25 cellular contexts compared by ENCODE assay signal in genomic region chr10:43952760-43953159, GRCh38.
"Had no signal": no experiment of that assay in that cellular context is flagged by ENCODE, and none has a peak within 500 bp of the region (broad histone marks: within the 10 kb centered on the region; RNA-seq: fewer than 3 reads in every experiment).

No MANE protein-coding gene starts in this region.

- H3K4me3 Mint-ChIP-seq: immature natural killer cell; natural killer cell treated with Interleukin-12 subunit alpha and Interleukin-12 subunit beta and Interleukin-15 and Interleukin-18, amount 100 ng/mL, for 72 hours; neural progenitor cell had no signal

- H3K27ac ChIP-seq: colonic mucosa, epithelial cell of prostate, esophagus squamous epithelium, gastroesophageal sphincter, left ventricle myocardium inferior, lower lobe of right lung, neural progenitor cell, pancreas, uterus had no signal

- H3K36me3 ChIP-seq: colonic mucosa, esophagus squamous epithelium, gastroesophageal sphincter, left ventricle myocardium inferior, lower lobe of right lung, neural progenitor cell, pancreas, uterus had no signal

- DNase-seq: colonic mucosa; effector memory CD4-positive, alpha-beta T cell; esophagus squamous epithelium; foreskin fibroblast; glutamatergic neuron; immature natural killer cell; kidney; left cardiac atrium; left ventricle myocardium inferior; lower lobe of right lung; mesenchymal stem cell; midbrain; nucleus accumbens; pancreas; right cardiac atrium; stimulated activated CD4-positive, alpha-beta T cell treated with anti-CD3 and anti-CD28 coated beads, Interleukin-2, amount 100 ng/mL, for 48 hours; stimulated activated naive CD4-positive, alpha-beta T cell treated with Interleukin-2 at 50 U/mL for 16 hours; trophoblast cell; uterus had no signal

- H3K4me3 ChIP-seq: colonic mucosa, esophagus squamous epithelium, gastroesophageal sphincter, left ventricle myocardium inferior, lower lobe of right lung, neural progenitor cell, pancreas, smooth muscle cell, uterus had no signal

- H3K9ac ChIP-seq: neural progenitor cell had no signal

- H3K36me3 Mint-ChIP-seq: immature natural killer cell, neural progenitor cell had no signal

- H3K4me1 ChIP-seq: colonic mucosa, esophagus squamous epithelium, gastroesophageal sphincter, left ventricle myocardium inferior, lower lobe of right lung, neural progenitor cell, pancreas, uterus had no signal

- H3K27ac Mint-ChIP-seq: immature natural killer cell; natural killer cell treated with Interleukin-12 subunit alpha and Interleukin-12 subunit beta and Interleukin-15 and Interleukin-18, amount 100 ng/mL, for 72 hours; neural progenitor cell; progenitor cell of endocrine pancreas had no signal

- H2AFZ ChIP-seq: neural progenitor cell had no signal

- H3K9me3 Mint-ChIP-seq: natural killer cell treated with Interleukin-12 subunit alpha and Interleukin-12 subunit beta and Interleukin-15 and Interleukin-18, amount 100 ng/mL, for 72 hours; neural progenitor cell had no signal

- H3K4me2 ChIP-seq: neural progenitor cell, smooth muscle cell had no signal

- H3K9me3 ChIP-seq: colonic mucosa, esophagus squamous epithelium, left ventricle myocardium inferior, lower lobe of right lung, pancreas, uterus had no signal

- ATAC-seq: gastroesophageal sphincter; left cardiac atrium; lower lobe of right lung; natural killer cell treated with Interleukin-12 subunit alpha and Interleukin-12 subunit beta and Interleukin-15 and Interleukin-18, amount 100 ng/mL, for 72 hours; pancreas; right cardiac atrium had no signal

- H3K4me1 Mint-ChIP-seq: immature natural killer cell, neural progenitor cell had no signal

- H3K27me3 ChIP-seq: colonic mucosa, esophagus squamous epithelium, gastroesophageal sphincter, neural progenitor cell, pancreas, uterus had no signal
